8 cellular contexts compared by ENCODE assay signal in the genomic region with DNA sequence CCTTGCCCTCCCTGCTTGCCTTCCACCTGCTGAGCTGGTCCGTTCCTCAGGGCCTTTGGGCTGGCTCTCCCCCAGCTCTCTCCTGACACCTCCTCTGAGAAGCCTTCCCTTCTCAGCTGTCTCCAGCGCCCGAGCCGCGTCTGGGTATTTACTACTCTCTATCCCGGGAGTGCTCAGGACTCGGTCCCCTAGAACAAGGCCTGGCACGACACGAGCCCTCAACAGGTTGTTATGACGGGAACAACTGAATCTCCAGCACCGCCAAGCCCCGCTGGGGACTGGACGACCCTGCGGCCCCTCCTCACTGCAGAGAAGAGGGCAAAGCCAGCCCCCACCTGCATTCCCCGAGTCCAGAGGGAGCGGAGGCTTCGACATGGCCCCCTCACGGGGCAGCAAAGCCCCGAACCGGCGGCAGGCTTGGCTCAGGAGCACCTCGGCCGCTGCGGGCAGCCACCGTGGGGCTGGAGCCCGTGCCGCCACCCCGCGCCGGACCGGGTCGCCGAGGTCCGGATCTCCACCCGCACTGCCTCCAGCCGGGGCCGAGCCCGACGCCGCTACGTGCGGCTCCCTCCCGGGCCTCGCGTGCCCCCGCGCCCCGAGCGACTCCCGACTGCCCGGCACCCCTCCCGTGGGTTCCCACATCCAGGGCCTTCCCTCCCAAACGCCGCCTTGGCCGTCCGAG. TPM values are rescaled to one million over a fixed set of nuclear protein-coding genes. Genes with fewer than 3 reads are reported as not detected.
DNase-seq lines count a peak whose midpoint lies in the region; ATAC-seq and TF ChIP-seq lines count a peak whose summit lies in the region.

No MANE protein-coding gene starts in this region.

- TF ChIP-seq CTCF in type B pancreatic cell (conservative IDR thresholded peaks at IDR 0.05): no peak

- H3K27ac ChIP-seq in GM23248 (peak overlapping the region; percentile 92), duodenal mucosa (ENCODE audit: low read depth, low read length) (peak overlapping the region; percentile 81), mesendoderm (ENCODE audit: low read depth, low read length) (no peak overlapping the region)

- H3K9ac ChIP-seq in GM23248: peak overlapping the region; percentile 97
- peak overlapping the region; percentile 83 to 89 for H3K9ac ChIP-seq in duodenal mucosa (ENCODE audit: low read depth in 1 of 2, low read length in 2 of 2)
- peak overlapping the region; percentile 87 for H3K9ac ChIP-seq in mesendoderm (ENCODE audit: low read length)

- H3K27me3 ChIP-seq in GM23248 (replicated peaks; ENCODE audit: insufficient read depth) (no peaks in the 10 kb centered on the region), duodenal mucosa (ENCODE audit: control insufficient read depth in 1 of 2, insufficient read depth in 2 of 2, low read length in 2 of 2) (no peaks in the 10 kb centered on the region), mesendoderm (ENCODE audit: insufficient read depth, low read length, poor library complexity) (no peaks in the 10 kb centered on the region)

- H4K8ac ChIP-seq in mesendoderm (ENCODE audit: low read depth, low read length): no peak overlapping the region

- no peak overlapping the region for H4K5ac ChIP-seq in mesendoderm (ENCODE audit: low read length)

- H3K79me2 ChIP-seq in GM23248 (ENCODE audit: insufficient read depth) (peaks cover 50% of the 10 kb centered on the region), mesendoderm (ENCODE audit: control insufficient read depth, insufficient read depth, low read length) (no peaks in the 10 kb centered on the region)

- no peaks in the 10 kb centered on the region for H3K36me3 Mint-ChIP-seq in type B pancreatic cell

- H3K18ac ChIP-seq in mesendoderm (ENCODE audit: low read length): peak overlapping the region; percentile 8

- H3K9me3 ChIP-seq in GM23248 (ENCODE audit: low read depth) (no peaks in the 10 kb centered on the region), duodenal mucosa (ENCODE audit: control insufficient read depth in 1 of 2, low read length in 2 of 2) (no peaks in the 10 kb centered on the region)

- H3K4me3 Mint-ChIP-seq in type B pancreatic cell: peak overlapping the region; percentile 92

- DNase-seq in EL (peak; percentile 23), GM23248 (peak; percentile 70), RPMI7951 (ENCODE audit: low read depth) (peak; percentile 41), mesendoderm (peak; percentile 34), type B pancreatic cell (ENCODE audit: extremely low spot score, unreplicated experiment) (no peak), cerebellum (ENCODE audit: low spot score) (no peak)

- H3K4me1 ChIP-seq in GM23248 (ENCODE audit: insufficient read depth) (peaks cover 28% of the 10 kb centered on the region), duodenal mucosa (ENCODE audit: control insufficient read depth in 1 of 2, insufficient read depth in 2 of 2, low read length in 2 of 2) (peaks cover 22 to 28% of the 10 kb centered on the region in 2 donors), mesendoderm (ENCODE audit: control insufficient read depth, low read depth, low read length) (peaks cover 3% of the 10 kb centered on the region)

- peak overlapping the region; percentile 93 for H3K56ac ChIP-seq in mesendoderm (ENCODE audit: low read length)

- no peak for ATAC-seq in HG03378 (IDR thresholded peaks at IDR 0.05; ENCODE audit: unreplicated experiment)

- H3K4me1 Mint-ChIP-seq in type B pancreatic cell (ENCODE audit: unreplicated experiment): peaks cover 19% of the 10 kb centered on the region

- H3K27ac Mint-ChIP-seq in type B pancreatic cell: peak overlapping the region; percentile 81

- H2AFZ ChIP-seq in GM23248: peak overlapping the region; percentile 62

- H2BK15ac ChIP-seq in mesendoderm (replicated peaks; ENCODE audit: low read depth): no peak overlapping the region

- H4K20me1 ChIP-seq in GM23248 (ENCODE audit: insufficient read depth): peaks cover 13% of the 10 kb centered on the region; the same call in 1 of the 2 replicates

- peaks cover 9% of the 10 kb centered on the region for H3F3A ChIP-seq in GM23248 (ENCODE audit: insufficient read depth)

- no peak overlapping the region for H2AK5ac ChIP-seq in mesendoderm (ENCODE audit: low read length)

- no peaks in the 10 kb centered on the region for H3K9me2 ChIP-seq in GM23248 (ENCODE audit: insufficient read depth)

- H3K36me3 ChIP-seq in GM23248 (ENCODE audit: low read depth) (no peaks in the 10 kb centered on the region), duodenal mucosa (ENCODE audit: control insufficient read depth in 1 of 2, insufficient read depth in 2 of 2, low read length in 2 of 2) (no peaks in the 10 kb centered on the region), mesendoderm (ENCODE audit: control insufficient read depth, insufficient read depth, low read length) (no peaks in the 10 kb centered on the region)

- H2BK5ac ChIP-seq in mesendoderm (ENCODE audit: low read length): no peak overlapping the region

- H3K9me3 Mint-ChIP-seq in type B pancreatic cell: no peaks in the 10 kb centered on the region

- 1 to 2% methylated on average over 32 to 40 of the region's 56 CpGs for WGBS in GM23248 (ENCODE audit: low coverage in 1 of 2, low lambda C conversion rate in 2 of 2, missing lambda C conversion rate in 2 of 2), 2 experiments
- WGBS in mesendoderm (ENCODE audit: extremely low coverage, insufficient coverage, low lambda C conversion rate): no CpG with 5 or more reads among the region's 56 CpGs

- H3K4me3 ChIP-seq in GM23248 (peak overlapping the region; percentile 94), duodenal mucosa (ENCODE audit: low read depth in 1 of 2, low read length in 2 of 2) (peak overlapping the region; percentile 84 to 90), mesendoderm (ENCODE audit: low read length) (peak overlapping the region; percentile 80)

- no peak overlapping the region for H3K4ac ChIP-seq in mesendoderm (ENCODE audit: low read depth, low read length)

- H3K4me2 ChIP-seq in GM23248 (ENCODE audit: unreplicated experiment) (peak overlapping the region; percentile 93), mesendoderm (ENCODE audit: low read length) (peak overlapping the region; percentile 60)

- in situ Hi-C loops in GM23248 (cut with MboI): no loop called here

- H2BK120ac ChIP-seq in mesendoderm (ENCODE audit: low read depth, low read length): no peak overlapping the region

- no peaks in the 10 kb centered on the region for H3K79me1 ChIP-seq in mesendoderm (ENCODE audit: low read length)

- H3K27me3 Mint-ChIP-seq in type B pancreatic cell: peaks cover 7% of the 10 kb centered on the region

- peak overlapping the region; percentile 69 for H3K23ac ChIP-seq in mesendoderm (ENCODE audit: low read length)

RNA-seq across cellular contexts. Expression of a gene that starts 0.8 kb away (rescaled TPM):
- total RNA-seq in GM23248 (2014; rRNA removed; shearing (Covaris generic)): 56.1 and 65.1 TPM in 2 replicates
- polyA plus RNA-seq in GM23248 (2016; fragmentation: Nextera tagmentation; extraction: Ambion mirVana): 42.8 and 45.4 TPM in 2 replicates
- total RNA-seq in RPMI7951 (2014; rRNA removed; shearing (Covaris generic)): 26.1 and 26.8 TPM in 2 replicates
- 4.3 TPM for polyA plus RNA-seq in mesendoderm (2013, experiment 1 of 2)
- 4.3 TPM for polyA plus RNA-seq in mesendoderm (2013, experiment 2 of 2)
- total RNA-seq in type B pancreatic cell (ENCODE audit: low replicate concordance) (35.2 and 42.3 TPM in 2 replicates), cerebellum (12.5 TPM)

RNA-seq across cellular contexts. Expression of a gene that starts 8.5 kb away (rescaled TPM):
- 30.3 and 36.4 TPM in 2 replicates for total RNA-seq in GM23248 (2014; rRNA removed; shearing (Covaris generic))
- polyA plus RNA-seq in GM23248 (2016; fragmentation: Nextera tagmentation; extraction: Ambion mirVana): 14.4 and 14.7 TPM in 2 replicates
- total RNA-seq in RPMI7951 (2014; rRNA removed; shearing (Covaris generic)): 73.5 and 83.3 TPM in 2 replicates
- 75.8 TPM for polyA plus RNA-seq in mesendoderm (2013, experiment 1 of 2)
- 77.5 TPM for polyA plus RNA-seq in mesendoderm (2013, experiment 2 of 2)
- 51.9 and 118 TPM in 2 replicates for total RNA-seq in type B pancreatic cell (ENCODE audit: low replicate concordance)
- total RNA-seq in cerebellum: 36.2 TPM

RNA-seq across cellular contexts. Expression of a gene that starts 39.2 kb away (rescaled TPM):
- total RNA-seq in GM23248 (2014; rRNA removed; shearing (Covaris generic)): 0.89 and 2.5 TPM in 2 replicates
- polyA plus RNA-seq in GM23248 (2016; fragmentation: Nextera tagmentation; extraction: Ambion mirVana): 1.2 and 1.8 TPM in 2 replicates
- 5.9 and 6.9 TPM in 2 replicates for total RNA-seq in RPMI7951 (2014; rRNA removed; shearing (Covaris generic))
- 9.6 TPM for polyA plus RNA-seq in mesendoderm (2013, experiment 1 of 2)
- polyA plus RNA-seq in mesendoderm (2013, experiment 2 of 2): 10.3 TPM
- total RNA-seq in type B pancreatic cell (ENCODE audit: low replicate concordance): 24.8 and 48.9 TPM in 2 replicates
- total RNA-seq in cerebellum: 95.3 TPM

Comparison
In these comparisons a context has a peak if more than half of its experiments do, and no peak if none do; other contexts are left out.
1. DNase-seq: peak in EL (single experiment), GM23248 (single experiment), RPMI7951 (single experiment) and mesendoderm (single experiment); none in type B pancreatic cell (single experiment) and cerebellum (single experiment).
2. Peak in every context shown above with its lines, with median percentiles within 50 percentile points of each other: H3K4me3 ChIP-seq and H3K9ac ChIP-seq.